Comparison of ENCODE assay signal across 16 cellular contexts in the genomic region with DNA sequence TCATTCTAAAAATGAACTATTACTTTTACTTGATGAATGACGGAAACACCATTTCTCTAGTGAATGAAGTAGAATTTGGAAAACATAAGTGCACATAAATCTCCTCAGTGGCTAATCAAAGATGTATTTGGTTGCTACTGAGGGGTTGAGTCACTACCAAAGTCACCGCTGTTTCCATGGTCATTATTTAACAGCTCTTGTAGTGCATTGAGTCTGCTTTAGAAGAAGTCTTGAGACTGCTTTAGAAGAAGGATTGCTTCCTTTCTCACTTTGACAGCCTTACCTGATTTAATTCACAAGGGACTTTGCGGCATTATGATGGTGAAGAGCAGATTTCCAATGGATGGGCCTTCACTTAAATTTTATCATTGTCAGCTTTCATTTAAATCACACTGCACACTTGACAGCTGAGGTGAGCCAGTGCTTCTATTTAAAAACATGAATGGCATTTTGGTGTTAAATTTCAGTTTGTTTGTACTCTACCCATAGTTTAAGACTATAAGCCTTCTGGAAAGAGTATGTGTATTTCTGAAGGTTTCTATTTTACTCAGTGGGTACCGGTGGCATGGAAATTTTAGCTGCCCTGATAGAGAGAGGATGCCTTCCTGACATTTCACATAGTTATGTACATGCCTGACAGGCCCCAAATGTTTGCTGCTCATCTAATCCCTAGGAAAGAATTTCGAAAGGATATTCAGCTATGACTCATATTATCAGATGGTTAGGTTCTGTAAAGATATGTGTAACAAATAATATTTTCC. TPM values are rescaled to one million over a fixed set of nuclear protein-coding genes. Genes with fewer than 3 reads are reported as not detected.
DNase-seq lines count a peak whose midpoint lies in the region; ATAC-seq and TF ChIP-seq lines count a peak whose summit lies in the region.
"Had no signal": no experiment of that assay in that cellular context is flagged by ENCODE, and none has a peak within 500 bp of the region (broad histone marks: within the 10 kb centered on the region; RNA-seq: fewer than 3 reads in every experiment).

No MANE protein-coding gene starts in this region.

- no peaks in the 10 kb centered on the region for H3K79me2 ChIP-seq in MM.1S (ENCODE audit: low read length)

- H3K4me1 Mint-ChIP-seq in endodermal cell: peaks cover 33% of the 10 kb centered on the region
- peaks cover 49% of the 10 kb centered on the region for H3K4me1 Mint-ChIP-seq in osteocyte (ENCODE audit: unreplicated experiment)

- H3K4me1 ChIP-seq in endodermal cell (ENCODE audit: control insufficient read depth, insufficient read depth, low read length) (peaks cover 22% of the 10 kb centered on the region), MM.1S (ENCODE audit: low read length) (peaks cover 9% of the 10 kb centered on the region)

- no peak overlapping the region for H3K27ac ChIP-seq in endodermal cell (ENCODE audit: low read depth, low read length)
- no peak overlapping the region for H3K27ac ChIP-seq in MM.1S (ENCODE audit: low read length)

- no peaks in the 10 kb centered on the region for H3K9me3 ChIP-seq in MG63
- H3K9me3 ChIP-seq in endodermal cell (ENCODE audit: control insufficient read depth, low read length): peaks cover 8% of the 10 kb centered on the region
- no peaks in the 10 kb centered on the region for H3K9me3 ChIP-seq in MM.1S (replicated peaks; ENCODE audit: insufficient read depth, low read length)

- H3K4me3 Mint-ChIP-seq in endodermal cell (no peak overlapping the region), osteocyte (ENCODE audit: unreplicated experiment) (no peak overlapping the region)
- H3K4me3 Mint-ChIP-seq: CD8-positive, alpha-beta T cell; stimulated activated naive CD8-positive, alpha-beta T cell treated with anti-CD3 and anti-CD28 coated beads, Interleukin-15, Interleukin-2, amounts not matched to agents 100 ng/mL and 50 ng/mL, for 24 hours had no signal

- H3K9me3 Mint-ChIP-seq in endodermal cell: peaks cover 1% of the 10 kb centered on the region
- H3K9me3 Mint-ChIP-seq in osteocyte (ENCODE audit: unreplicated experiment): peaks cover 5% of the 10 kb centered on the region
- H3K9me3 Mint-ChIP-seq: activated naive CD4-positive, alpha-beta T cell treated with anti-CD3 and anti-CD28 coated beads, Interleukin-2, amount 50 U/mL, for 72 hours; CD8-positive, alpha-beta T cell; stimulated activated naive CD8-positive, alpha-beta T cell treated with anti-CD3 and anti-CD28 coated beads, Interleukin-15, Interleukin-2, amounts not matched to agents 100 ng/mL and 50 ng/mL, for 24 hours had no signal

- no peaks in the 10 kb centered on the region for H3F3A ChIP-seq in MM.1S (ENCODE audit: insufficient read depth, low read length)

- no peak overlapping the region for H3K4me2 ChIP-seq in MM.1S (ENCODE audit: low read depth, low read length)

- TF ChIP-seq CTCF in endodermal cell (conservative IDR thresholded peaks at IDR 0.05) (no peak), osteocyte (IDR thresholded peaks at IDR 0.05) (no peak), MM.1S (IDR thresholded peaks at IDR 0.05; ENCODE audit: low read length) (no peak)

- H3K27ac Mint-ChIP-seq in endodermal cell: peak overlapping the region; percentile 61
- H3K27ac Mint-ChIP-seq in osteocyte (ENCODE audit: unreplicated experiment): peak overlapping the region; percentile 75
- H3K27ac Mint-ChIP-seq: activated naive CD4-positive, alpha-beta T cell treated with anti-CD3 and anti-CD28 coated beads, Interleukin-2, amount 50 U/mL, for 72 hours; CD8-positive, alpha-beta T cell; stimulated activated naive CD8-positive, alpha-beta T cell treated with anti-CD3 and anti-CD28 coated beads, Interleukin-15, Interleukin-2, amounts not matched to agents 100 ng/mL and 50 ng/mL, for 24 hours had no signal

- ATAC-seq in GM19035 (IDR thresholded peaks at IDR 0.05; ENCODE audit: unreplicated experiment) (no peak), HG03159 (IDR thresholded peaks at IDR 0.05; ENCODE audit: unreplicated experiment) (no peak)
- ATAC-seq: CD8-positive, alpha-beta T cell; left ventricle myocardium superior had no signal

- WGBS in endodermal cell (ENCODE audit: insufficient coverage in 1 of 2, insufficient read length in 1 of 2), 2 experiments: 83 to 94% methylated on average over 1 to 4 of the region's 5 CpGs

- no peak overlapping the region for H2AFZ ChIP-seq in MM.1S (ENCODE audit: low read length)

- H3K27me3 Mint-ChIP-seq in endodermal cell (ENCODE audit: insufficient read depth) (no peaks in the 10 kb centered on the region), osteocyte (ENCODE audit: unreplicated experiment) (no peaks in the 10 kb centered on the region)

- H4K20me1 ChIP-seq in MM.1S (ENCODE audit: insufficient read depth, low read length): no peaks in the 10 kb centered on the region

- H3K36me3 ChIP-seq in MG63: no peaks in the 10 kb centered on the region
- peaks cover 39% of the 10 kb centered on the region for H3K36me3 ChIP-seq in endodermal cell (ENCODE audit: control insufficient read depth, insufficient read depth, low read length)
- no peaks in the 10 kb centered on the region for H3K36me3 ChIP-seq in MM.1S (replicated peaks; ENCODE audit: insufficient read depth, low read length)

- H3K27me3 ChIP-seq in MG63 (no peaks in the 10 kb centered on the region), endodermal cell (ENCODE audit: control insufficient read depth, insufficient read depth, low read length, poor library complexity, severe bottlenecking) (no peaks in the 10 kb centered on the region), MM.1S (replicated peaks; ENCODE audit: insufficient read depth, low read length) (no peaks in the 10 kb centered on the region)

- H3K36me3 Mint-ChIP-seq in endodermal cell (ENCODE audit: low read depth) (peaks cover 38% of the 10 kb centered on the region), osteocyte (ENCODE audit: unreplicated experiment) (no peaks in the 10 kb centered on the region)
- H3K36me3 Mint-ChIP-seq: activated naive CD4-positive, alpha-beta T cell treated with anti-CD3 and anti-CD28 coated beads, Interleukin-2, amount 50 U/mL, for 72 hours; CD8-positive, alpha-beta T cell had no signal

- H3K4me3 ChIP-seq in MG63: no peak overlapping the region
- H3K4me3 ChIP-seq in endodermal cell (ENCODE audit: low read length): peak overlapping the region; percentile 42
- H3K4me3 ChIP-seq in MM.1S (ENCODE audit: low read length): no peak overlapping the region

- no peak overlapping the region for H3K9ac ChIP-seq in endodermal cell (ENCODE audit: extremely low read depth, low read length, poor library complexity, severe bottlenecking)
- no peak overlapping the region for H3K9ac ChIP-seq in MM.1S (ENCODE audit: low read length)

- DNase-seq in EH (ENCODE audit: low read depth): peak; percentile 86
- peak; percentile 8 for DNase-seq in MG63
- no peak for DNase-seq in endodermal cell
- DNase-seq in osteocyte (ENCODE audit: extremely low spot score, unreplicated experiment): no peak
- no peak for DNase-seq in NCI-H2107 treated with DMSO at 0.1 percent for 48 hours (lab: John Stamatoyannopoulos, UW; ENCODE audit: unreplicated experiment)
- no peak for DNase-seq in MM.1S
- DNase-seq: CD8-positive, alpha-beta T cell; dermis blood vessel endothelial cell; left ventricle myocardium superior; NCI-H748 treated with DMSO at 0.1 percent for 48 hours; SIG-M5 had no signal

- no peaks in the 10 kb centered on the region for H3K9me2 ChIP-seq in MM.1S (replicated peaks; ENCODE audit: insufficient read depth, low read length)

RNA-seq across cellular contexts. Expression of a gene that starts 9.5 kb away (rescaled TPM):
- total RNA-seq in MG63 (2014; rRNA removed; shearing (Covaris generic); ENCODE audit: low replicate concordance): 0.32 and 3.6 TPM in 2 replicates
- total RNA-seq in endodermal cell (10 to 100 TPM in 1 of 2 donors, 1 to 10 TPM in 1; 2.8 to 14.6 TPM), osteocyte (0.32 TPM in 1 of 2 replicates, not detected in the other)
- polyA plus RNA-seq in endodermal cell (2013, experiment 1 of 2): 1.5 TPM
- 2.2 TPM for polyA plus RNA-seq in endodermal cell (2013, experiment 2 of 2)
- total RNA-seq: activated naive CD4-positive, alpha-beta T cell treated with anti-CD3 and anti-CD28 coated beads, Interleukin-2, amount 50 U/mL, for 72 hours; CD8-positive, alpha-beta T cell; dermis blood vessel endothelial cell; glomerular endothelial cell had no signal

Comparison
In these comparisons a context has a peak if more than half of its experiments do, and no peak if none do; other contexts are left out.
1. DNase-seq: peak in EH (single experiment) and MG63 (single experiment); none in endodermal cell (single experiment), osteocyte (single experiment), NCI-H2107 treated with DMSO at 0.1 percent for 48 hours (single experiment) and MM.1S (single experiment).